In genomic region chr7:26379711-26380110, GRCh38 we compare ENCODE assay signal across 23 cellular contexts.
"Had no signal": no experiment of that assay in that cellular context is flagged by ENCODE, and none has a peak within 500 bp of the region (broad histone marks: within the 10 kb centered on the region; RNA-seq: fewer than 3 reads in every experiment).

No MANE protein-coding gene starts in this region.

- H3K27ac ChIP-seq: coronary artery, esophagus squamous epithelium, gastrocnemius medialis, right lobe of liver, skin epidermis, tibial artery had no signal

- H3K27ac Mint-ChIP-seq: activated B cell treated with CpG ODN at 0.5 μM for 24 hours; activated CD4-positive, alpha-beta memory T cell treated with anti-CD3 and anti-CD28 coated beads for 36 hours; activated naive CD4-positive, alpha-beta T cell treated with anti-CD3 and anti-CD28 coated beads, Interleukin-2, amount 10 ng/mL, durations not matched to agents 7 days and 5 days; activated T-cell treated with anti-CD3 and anti-CD28 coated beads, Interleukin-2, amount 50 U/mL, for 72 hours; stimulated activated effector memory CD8-positive, alpha-beta T cell treated with anti-CD3 and anti-CD28 coated beads, Interleukin-12 subunit alpha, Interleukin-12 subunit beta, amount 100 ng/mL, for 72 hours; stimulated activated naive CD8-positive, alpha-beta T cell treated with anti-CD3 and anti-CD28 coated beads, Interleukin-15, amount 100 ng/mL, for 72 hours had no signal

- H3K9me3 Mint-ChIP-seq: activated B cell treated with CpG ODN at 0.5 μM for 24 hours; activated CD4-positive, alpha-beta memory T cell treated with anti-CD3 and anti-CD28 coated beads for 36 hours; activated naive CD4-positive, alpha-beta T cell treated with anti-CD3 and anti-CD28 coated beads, Interleukin-2, amount 10 ng/mL, durations not matched to agents 7 days and 5 days; activated T-cell treated with anti-CD3 and anti-CD28 coated beads, Interleukin-2, amount 50 U/mL, for 72 hours; neural crest cell; stimulated activated effector memory CD8-positive, alpha-beta T cell treated with anti-CD3 and anti-CD28 coated beads, Interleukin-12 subunit alpha, Interleukin-12 subunit beta, amount 100 ng/mL, for 72 hours; stimulated activated naive CD8-positive, alpha-beta T cell treated with anti-CD3 and anti-CD28 coated beads, Interleukin-15, amount 100 ng/mL, for 72 hours had no signal

- FAIRE-seq: islet of Langerhans had no signal

- H3K9me3 ChIP-seq: esophagus squamous epithelium, gastrocnemius medialis, right lobe of liver, tibial artery had no signal

- H3K36me3 ChIP-seq: esophagus squamous epithelium, gastrocnemius medialis, right lobe of liver, tibial artery had no signal

- ATAC-seq: activated T-cell treated with anti-CD3 and anti-CD28 coated beads, Interleukin-2, amount 50 U/mL, for 72 hours; gastrocnemius medialis; left cardiac atrium; right lobe of liver; stimulated activated effector memory CD8-positive, alpha-beta T cell treated with anti-CD3 and anti-CD28 coated beads, Interleukin-12 subunit alpha, Interleukin-12 subunit beta, amount 100 ng/mL, for 72 hours; stimulated activated naive CD8-positive, alpha-beta T cell treated with anti-CD3 and anti-CD28 coated beads, Interleukin-15, amount 100 ng/mL, for 72 hours had no signal

- H3K27me3 ChIP-seq: right lobe of liver had no signal

- DNase-seq: activated B cell treated with CpG ODN at 0.5 μM for 24 hours; activated CD4-positive, alpha-beta memory T cell treated with anti-CD3 and anti-CD28 coated beads for 36 hours; activated CD4-positive, alpha-beta T cell treated with anti-CD3 and anti-CD28 coated beads for 4 hours; activated effector memory CD4-positive, alpha-beta T cell treated with anti-CD3 and anti-CD28 coated beads, Interleukin-2, amount 50 U/mL, for 16 hours; activated naive CD4-positive, alpha-beta T cell treated with anti-CD3 and anti-CD28 coated beads, Interleukin-2, amount 10 ng/mL, durations not matched to agents 7 days and 5 days; activated T-cell treated with anti-CD3 and anti-CD28 coated beads, Interleukin-2, amount 50 U/mL, for 72 hours; amygdala; cerebellar nuclear complex; esophagus squamous epithelium; gastrocnemius medialis; hippocampal formation; left cardiac atrium; occipital lobe; posterior cingulate gyrus; right lobe of liver; stimulated activated CD4-positive, alpha-beta T cell treated with anti-CD3 and anti-CD28 coated beads, Interleukin-2, amount 100 ng/mL, for 24 hours; stimulated activated naive CD8-positive, alpha-beta T cell treated with anti-CD3 and anti-CD28 coated beads, Interleukin-15, amount 100 ng/mL, for 72 hours; tibial artery had no signal

- H3K36me3 Mint-ChIP-seq: activated naive CD4-positive, alpha-beta T cell treated with anti-CD3 and anti-CD28 coated beads, Interleukin-2, amount 10 ng/mL, durations not matched to agents 7 days and 5 days had no signal

- H3K4me1 Mint-ChIP-seq: stimulated activated effector memory CD8-positive, alpha-beta T cell treated with anti-CD3 and anti-CD28 coated beads, Interleukin-12 subunit alpha, Interleukin-12 subunit beta, amount 100 ng/mL, for 72 hours had no signal

- H3K4me3 Mint-ChIP-seq: activated B cell treated with CpG ODN at 0.5 μM for 24 hours; activated CD4-positive, alpha-beta memory T cell treated with anti-CD3 and anti-CD28 coated beads for 36 hours; activated naive CD4-positive, alpha-beta T cell treated with anti-CD3 and anti-CD28 coated beads, Interleukin-2, amount 10 ng/mL, durations not matched to agents 7 days and 5 days; activated T-cell treated with anti-CD3 and anti-CD28 coated beads, Interleukin-2, amount 50 U/mL, for 72 hours; stimulated activated effector memory CD8-positive, alpha-beta T cell treated with anti-CD3 and anti-CD28 coated beads, Interleukin-12 subunit alpha, Interleukin-12 subunit beta, amount 100 ng/mL, for 72 hours; stimulated activated naive CD8-positive, alpha-beta T cell treated with anti-CD3 and anti-CD28 coated beads, Interleukin-15, amount 100 ng/mL, for 72 hours had no signal

- H3K27me3 Mint-ChIP-seq: activated B cell treated with CpG ODN at 0.5 μM for 24 hours had no signal

- H3K4me3 ChIP-seq: coronary artery, esophagus squamous epithelium, gastrocnemius medialis, right lobe of liver, skin epidermis, tibial artery had no signal
